ENCODE assay signal across 11 cellular contexts in the genomic region with DNA sequence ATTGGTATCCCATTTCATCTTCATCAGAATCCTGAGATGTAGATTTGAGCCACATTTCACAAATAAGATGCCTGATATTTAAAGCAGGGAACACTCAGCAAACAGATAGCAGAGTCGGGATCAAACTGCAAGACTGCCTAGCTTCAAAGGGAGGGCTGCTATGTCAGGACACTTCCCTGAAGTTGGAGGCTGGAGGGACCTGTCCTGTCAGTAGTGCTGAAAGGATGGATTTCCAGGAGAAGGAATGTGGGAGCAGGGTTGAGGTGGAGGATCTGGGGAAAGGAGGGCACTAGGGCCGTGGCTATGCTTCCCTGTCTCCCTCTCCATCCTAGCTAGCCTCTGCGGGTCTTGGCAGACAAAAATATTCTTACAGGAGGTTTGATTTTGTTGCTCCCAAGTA. TPM values are rescaled to one million over a fixed set of nuclear protein-coding genes. Genes with fewer than 3 reads are reported as not detected.
DNase-seq lines count a peak whose midpoint lies in the region; ATAC-seq and TF ChIP-seq lines count a peak whose summit lies in the region.
"Had no signal": no experiment of that assay in that cellular context is flagged by ENCODE, and none has a peak within 500 bp of the region (broad histone marks: within the 10 kb centered on the region; RNA-seq: fewer than 3 reads in every experiment).

No MANE protein-coding gene starts in this region.

- intact Hi-C loops in body of pancreas (cut with DNase I) = no loop called here
- intact Hi-C loops in lower lobe of right lung (cut with DNase I) = loop anchor here (10.0 kb wide), 1 partner anchor 45 kb away; no protein-coding TSS in a partner anchor

- H3K27ac ChIP-seq in SK-N-SH (ENCODE audit: low read depth in 2 of 2, low read length in 1 of 2) (no peak overlapping the region; a peak in 1 of 4 replicates), body of pancreas (peak overlapping the region; percentile 80 to 95 (median 88)), lower lobe of right lung (peak overlapping the region; percentile 74), suprapubic skin (peak overlapping the region; percentile 93), brain microvascular endothelial cell (no peak overlapping the region), osteoblast (ENCODE audit: low read depth, low read length) (no peak overlapping the region)
- H3K27ac ChIP-seq: 22Rv1 had no signal

- H3K9me2 ChIP-seq in SK-N-SH = no peaks in the 10 kb centered on the region

- H2AFZ ChIP-seq in SK-N-SH (ENCODE audit: low read depth) (no peak overlapping the region), osteoblast (ENCODE audit: low read length) (no peak overlapping the region)

- H3K9ac ChIP-seq in SK-N-SH = no peak overlapping the region

- TF ChIP-seq POLR2A in body of pancreas (IDR thresholded peaks at IDR 0.05) (no peak), suprapubic skin (IDR thresholded peaks at IDR 0.05) (no peak)

- in situ Hi-C loops in brain microvascular endothelial cell (cut with HindIII; ENCODE audit: low pct_ligation_motif_present, low sequenced_read_pairs) = no loop called here

- TF ChIP-seq CTCF in SK-N-SH (IDR thresholded peaks at IDR 0.05) (no peak), body of pancreas (IDR thresholded peaks at IDR 0.05) (no peak), lower lobe of right lung (IDR thresholded peaks at IDR 0.05) (no peak), suprapubic skin (IDR thresholded peaks at IDR 0.05) (no peak), brain microvascular endothelial cell (IDR thresholded peaks at IDR 0.05; ENCODE audit: low read depth, low read length, missing control alignments) (no peak), osteoblast (IDR thresholded peaks at IDR 0.05; ENCODE audit: extremely low read depth, low read depth, low read length) (no peak)

- TF ChIP-seq EP300 in SK-N-SH (IDR thresholded peaks at IDR 0.05; ENCODE audit: borderline replicate concordance in 1 of 2, low read depth in 1 of 2, low read length in 1 of 2) (no peak), suprapubic skin (IDR thresholded peaks at IDR 0.05) (no peak)

- no peak overlapping the region for H3K4me2 ChIP-seq in SK-N-SH
- no peak overlapping the region for H3K4me2 ChIP-seq in osteoblast (ENCODE audit: insufficient read depth, low read length)

- POLR2A ChIA-PET in SK-N-SH (lab: Yijun Ruan, JAX) = no interaction called here

- H3K27me3 ChIP-seq in SK-N-SH (ENCODE audit: insufficient read depth) (no peaks in the 10 kb centered on the region), body of pancreas (no peaks in the 10 kb centered on the region), lower lobe of right lung (ENCODE audit: low read depth) (no peaks in the 10 kb centered on the region), suprapubic skin (no peaks in the 10 kb centered on the region), brain microvascular endothelial cell (replicated peaks) (no peaks in the 10 kb centered on the region), osteoblast (ENCODE audit: insufficient read depth, low read length) (no peaks in the 10 kb centered on the region)

- H3K4me3 ChIP-seq in SK-N-SH (ENCODE audit: low read depth in 2 of 2, low read length in 1 of 2) (no peak overlapping the region), body of pancreas (no peak overlapping the region), lower lobe of right lung (no peak overlapping the region), suprapubic skin (no peak overlapping the region), brain microvascular endothelial cell (ENCODE audit: low read depth, low read length) (no peak overlapping the region), osteoblast (ENCODE audit: insufficient read depth, low read length) (no peak overlapping the region)

- no peaks in the 10 kb centered on the region; the same call in 1 of the 2 replicates for H4K20me1 ChIP-seq in SK-N-SH (ENCODE audit: insufficient read depth)
- peaks cover 37% of the 10 kb centered on the region for H4K20me1 ChIP-seq in osteoblast (ENCODE audit: insufficient read depth, low read length)

- no peaks in the 10 kb centered on the region for H3F3A ChIP-seq in SK-N-SH (replicated peaks; ENCODE audit: insufficient read depth)

- H3K36me3 ChIP-seq in SK-N-SH (replicated peaks in 1 of 2; ENCODE audit: control insufficient read depth in 1 of 2, insufficient read depth in 2 of 2, low read length in 1 of 2) (peaks cover 19 to 29% of the 10 kb centered on the region in 2 experiments), body of pancreas (replicated peaks in 1 of 2; ENCODE audit: insufficient read depth in 1 of 2, low read depth in 2 of 2) (peaks cover 0 to 5% of the 10 kb centered on the region in 2 donors), lower lobe of right lung (peaks cover 15% of the 10 kb centered on the region), suprapubic skin (peaks cover 18% of the 10 kb centered on the region), brain microvascular endothelial cell (replicated peaks) (peaks cover 14% of the 10 kb centered on the region), osteoblast (ENCODE audit: insufficient read depth, low read length) (peaks cover 33% of the 10 kb centered on the region)

- CTCF ChIA-PET in SK-N-SH (lab: Yijun Ruan, JAX) = interaction anchor here (0.9 to 2.3 kb wide), 4 partner anchors 8 to 54 kb away, joined by 3 to 12 read pairs (median 4); a partner anchor contains a TSS

- H3K4me1 ChIP-seq in SK-N-SH (ENCODE audit: control insufficient read depth in 1 of 2, insufficient read depth in 2 of 2, low read depth in 1 of 2, low read length in 1 of 2) (peaks cover 9 to 33% of the 10 kb centered on the region in 2 experiments; a peak in 3 of 4 replicates), body of pancreas (peaks cover 89% of the 10 kb centered on the region), lower lobe of right lung (peaks cover 97% of the 10 kb centered on the region), suprapubic skin (peaks cover 91% of the 10 kb centered on the region), osteoblast (ENCODE audit: insufficient read depth, low read length) (peaks cover 7% of the 10 kb centered on the region)

- DNase-seq in SK-N-SH = no peak
- no peak for DNase-seq in body of pancreas
- no peak for DNase-seq in lower lobe of right lung
- DNase-seq in suprapubic skin (ENCODE audit: low spot score in 2 of 2) = no peak
- no peak for DNase-seq in brain microvascular endothelial cell
- DNase-seq in osteoblast (ENCODE audit: insufficient read length, low spot score, missing footprints) = no peak
- DNase-seq: activated CD4-positive, alpha-beta T cell treated with anti-CD3 and anti-CD28 coated beads, Interleukin-2, amount 50 U/mL, for 48 hours; stimulated activated CD4-positive, alpha-beta T cell treated with anti-CD3 and anti-CD28 coated beads, Interleukin-4, amount 100 ng/mL, for 4 hours had no signal

- no peaks in the 10 kb centered on the region for H3K9me3 ChIP-seq in SK-N-SH
- no peaks in the 10 kb centered on the region for H3K9me3 ChIP-seq in body of pancreas
- no peaks in the 10 kb centered on the region for H3K9me3 ChIP-seq in lower lobe of right lung
- no peaks in the 10 kb centered on the region for H3K9me3 ChIP-seq in suprapubic skin
- no peaks in the 10 kb centered on the region for H3K9me3 ChIP-seq in osteoblast (ENCODE audit: low read depth, low read length)

- WGBS in SK-N-SH (ENCODE audit: low lambda C conversion rate) = 94% methylated on average over 3 of the region's 3 CpGs
- WGBS in body of pancreas, 2 donors = 43 to 45% methylated on average over 2 to 3 of the region's 3 CpGs
- WGBS in suprapubic skin = 34% methylated on average over 3 of the region's 3 CpGs

- TF ChIP-seq RAD21 in SK-N-SH (IDR thresholded peaks at IDR 0.05; ENCODE audit: low read length) = no peak

- ATAC-seq in SK-N-SH treated with all-trans-retinoic acid at 6 μM for 48 hours = no peak
- no peak for ATAC-seq in body of pancreas
- no peak for ATAC-seq in lower lobe of right lung
- no peak for ATAC-seq in GM21390 (IDR thresholded peaks at IDR 0.05; ENCODE audit: unreplicated experiment)

- peaks cover 78% of the 10 kb centered on the region for H3K79me2 ChIP-seq in SK-N-SH (ENCODE audit: insufficient read depth)
- peaks cover 91% of the 10 kb centered on the region for H3K79me2 ChIP-seq in osteoblast (ENCODE audit: insufficient read depth, low read length)

TF ChIP-seq in SK-N-SH, 30 proteins besides CTCF, POLR2A, EP300 and RAD21 (continues in another document):
- TF ChIP-seq JUND (IDR thresholded peaks at IDR 0.05) = no peak

TF ChIP-seq in SK-N-SH treated with all-trans-retinoic acid at 6 μM for 48 hours, 23 proteins besides CTCF, POLR2A, EP300 and RAD21 (continues in another document):
- TF ChIP-seq ZNF8 (CRISPR knock-in tag; IDR thresholded peaks at IDR 0.05) = no peak
- no peak for TF ChIP-seq ZC3H10 (CRISPR knock-in tag; IDR thresholded peaks at IDR 0.05)
- TF ChIP-seq ESRRG (CRISPR knock-in tag; IDR thresholded peaks at IDR 0.05) = no peak
- TF ChIP-seq CSDC2 (CRISPR knock-in tag; IDR thresholded peaks at IDR 0.05) = no peak
- no peak for TF ChIP-seq TCF4 (CRISPR knock-in tag; IDR thresholded peaks at IDR 0.05; ENCODE audit: borderline replicate concordance)
- TF ChIP-seq GLIS3 (CRISPR knock-in tag; IDR thresholded peaks at IDR 0.05) = no peak
- TF ChIP-seq ZNF70 (CRISPR knock-in tag; IDR thresholded peaks at IDR 0.05) = no peak

RNA-seq across cellular contexts. Expression of a gene that starts 32.2 kb away (rescaled TPM):
- 0.21 TPM in 1 of 2 replicates, not detected in the other for polyA plus RNA-seq in SK-N-SH (2012; rRNA removed)
- polyA plus RNA-seq in SK-N-SH (2012; cell fraction: cytosol; rRNA removed) = 0.39 TPM in 1 of 2 replicates, not detected in the other
- not detected in 2 replicates for polyA plus RNA-seq in SK-N-SH (2012; cell fraction: nucleus; rRNA removed)
- total RNA-seq in body of pancreas = not detected
- 17.1 TPM for total RNA-seq in lower lobe of right lung
- 1 to 10 TPM in 1 of 4 donors, not detected in 3; 2.7 TPM for total RNA-seq in suprapubic skin
- not detected in 2 replicates for total RNA-seq in osteoblast

RNA-seq across cellular contexts. Expression of a gene that starts 52.8 kb away (rescaled TPM):
- polyA plus RNA-seq in SK-N-SH (2012; rRNA removed) = 99.9 and 103 TPM in 2 replicates
- polyA plus RNA-seq in SK-N-SH (2012; cell fraction: cytosol; rRNA removed) = 72.3 and 83.8 TPM in 2 replicates
- polyA plus RNA-seq in SK-N-SH (2012; cell fraction: nucleus; rRNA removed) = 61.3 and 62.2 TPM in 2 replicates
- total RNA-seq in body of pancreas (100 to 1,000 TPM in 1 of 2 donors, 10 to 100 TPM in 1; 96.2 to 103 TPM), lower lobe of right lung (126 TPM), suprapubic skin (100 to 1,000 TPM; 104 to 120 (median 107) TPM), osteoblast (127 and 136 TPM in 2 replicates)

Comparison
In these comparisons a context has a peak if more than half of its experiments do, and no peak if none do; other contexts are left out.
1. H3K27ac ChIP-seq: peak in body of pancreas (4 of 4), lower lobe of right lung (single experiment) and suprapubic skin (single experiment); none in SK-N-SH (0 of 2), brain microvascular endothelial cell (single experiment) and osteoblast (single experiment).